In genomic region chr18:7038330-7038846, GRCh38 we compare ENCODE assay signal across 8 cellular contexts.
DNase-seq lines count a peak whose midpoint lies in the region; ATAC-seq and TF ChIP-seq lines count a peak whose summit lies in the region.

No MANE protein-coding gene starts in this region.

- H3K9me2 ChIP-seq in hepatocyte (replicated peaks; ENCODE audit: insufficient read depth), result no peaks in the 10 kb centered on the region

- H3K79me2 ChIP-seq in hepatocyte, result no peaks in the 10 kb centered on the region

- H2AFZ ChIP-seq in hepatocyte, result no peak overlapping the region

- DNase-seq in Daoy (ENCODE audit: low read depth) (peak; percentile 86), NCI-H1092 (lab: John Stamatoyannopoulos, UW) (peak; percentile 66), amniotic stem cell (lab: John Stamatoyannopoulos, UW) (peak; percentile 97), hepatocyte (ENCODE audit: low spot score) (peak; percentile 69)
- peak; percentile 25 for DNase-seq in stimulated activated CD8-positive, alpha-beta memory T cell treated with anti-CD3 and anti-CD28 coated beads, Interleukin-4, amount 100 ng/mL, for 48 hours

- no peaks in the 10 kb centered on the region for H3K36me3 Mint-ChIP-seq in stimulated activated memory B cell treated with anti-CD40 and anti-IgM and Interleukin-4, amounts not matched to agents 10 μg/mL and 1 μg/mL and 100 μg/mL, for 72 hours

- no peaks in the 10 kb centered on the region for H3K4me1 Mint-ChIP-seq in stimulated activated memory B cell treated with anti-CD40 and anti-IgM and Interleukin-4, amounts not matched to agents 10 μg/mL and 1 μg/mL and 100 μg/mL, for 72 hours

- WGBS in hepatocyte (ENCODE audit: low lambda C conversion rate, missing lambda C conversion rate), result 49% methylated on average over 20 of the region's 20 CpGs

- peak overlapping the region; percentile 60 for H3K27ac ChIP-seq in hepatocyte

- H4K20me1 ChIP-seq in hepatocyte (ENCODE audit: insufficient read depth, poor library complexity, severe bottlenecking), result no peaks in the 10 kb centered on the region

- H3K36me3 ChIP-seq in hepatocyte (replicated peaks; ENCODE audit: insufficient read depth, low read depth), result no peaks in the 10 kb centered on the region

- no peaks in the 10 kb centered on the region for H3K9me3 ChIP-seq in hepatocyte (ENCODE audit: low read depth)

- H3K27me3 ChIP-seq in hepatocyte, result no peaks in the 10 kb centered on the region

- no peak overlapping the region for H3K27ac Mint-ChIP-seq in stimulated activated memory B cell treated with anti-CD40 and anti-IgM and Interleukin-4, amounts not matched to agents 10 μg/mL and 1 μg/mL and 100 μg/mL, for 72 hours

- H3K4me3 Mint-ChIP-seq in stimulated activated memory B cell treated with anti-CD40 and anti-IgM and Interleukin-4, amounts not matched to agents 10 μg/mL and 1 μg/mL and 100 μg/mL, for 72 hours, result no peak overlapping the region

- H3K4me1 ChIP-seq in hepatocyte (ENCODE audit: insufficient read depth), result no peaks in the 10 kb centered on the region

- peaks cover 3% of the 10 kb centered on the region for H3K9me3 Mint-ChIP-seq in stimulated activated memory B cell treated with anti-CD40 and anti-IgM and Interleukin-4, amounts not matched to agents 10 μg/mL and 1 μg/mL and 100 μg/mL, for 72 hours

- no peak for ATAC-seq in activated CD4-positive, CD25-positive, alpha-beta regulatory T cell treated with anti-CD3 and anti-CD28 coated beads, Interleukin-2, amount 50 U/mL, for 24 hours
- ATAC-seq in stimulated activated memory B cell treated with anti-CD40 and anti-IgM and Interleukin-4, amounts not matched to agents 10 μg/mL and 1 μg/mL and 100 μg/mL, for 72 hours, result no peak
- ATAC-seq in HG03432 (IDR thresholded peaks at IDR 0.05; ENCODE audit: unreplicated experiment), result no peak

- no peak overlapping the region for H3K4me2 ChIP-seq in hepatocyte

- TF ChIP-seq CTCF in hepatocyte (IDR thresholded peaks at IDR 0.05; ENCODE audit: poor library complexity), result peak; percentile 63

- no peak overlapping the region for H3K4me3 ChIP-seq in hepatocyte

- no peaks in the 10 kb centered on the region for H3K27me3 Mint-ChIP-seq in stimulated activated memory B cell treated with anti-CD40 and anti-IgM and Interleukin-4, amounts not matched to agents 10 μg/mL and 1 μg/mL and 100 μg/mL, for 72 hours

Comparison
In these comparisons a context has a peak if more than half of its experiments do, and no peak if none do; other contexts are left out.
1. DNase-seq: peak in every context shown above with its lines; median percentile 97 in amniotic stem cell; 86 in Daoy; 69 in hepatocyte; 66 in NCI-H1092; 25 in stimulated activated CD8-positive, alpha-beta memory T cell treated with anti-CD3 and anti-CD28 coated beads, Interleukin-4, amount 100 ng/mL, for 48 hours.